13 cellular contexts compared by ENCODE assay signal in the genomic region with DNA sequence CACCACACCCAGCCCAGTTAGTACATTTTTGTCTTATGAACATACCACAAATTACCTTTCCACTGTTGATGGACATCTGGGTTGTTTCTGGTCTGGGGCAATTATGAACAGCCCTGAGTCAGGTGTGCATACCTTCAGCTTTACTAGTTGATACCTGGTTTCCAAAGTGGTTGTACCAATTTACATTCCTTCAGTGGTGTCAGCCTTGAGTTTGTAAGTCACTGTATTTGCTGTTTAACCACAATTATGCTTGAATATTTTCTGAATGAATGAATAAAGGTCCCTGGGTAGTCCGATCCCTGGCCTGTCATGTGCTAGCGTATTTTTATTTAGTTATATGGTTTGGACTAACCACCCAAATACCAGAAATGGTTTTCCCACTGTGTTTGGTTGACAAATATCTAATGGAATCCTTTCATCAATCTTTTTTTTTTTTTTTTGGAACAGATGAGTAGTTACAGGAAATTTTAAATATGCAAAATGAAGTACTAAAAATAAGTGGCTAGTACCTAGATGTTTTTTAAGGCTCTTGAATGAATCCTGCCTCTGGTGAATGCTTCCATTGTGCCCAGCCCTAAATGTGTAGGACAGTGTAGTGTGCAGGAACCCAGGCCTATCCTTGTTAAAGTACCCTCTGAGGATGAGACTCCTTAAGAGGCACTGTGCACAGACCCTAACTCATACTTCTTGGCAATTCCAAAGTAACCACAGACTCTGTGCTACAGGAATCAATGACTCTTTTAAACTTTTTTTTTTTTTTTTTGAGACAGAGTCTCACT. TPM values are rescaled to one million over a fixed set of nuclear protein-coding genes. Genes with fewer than 3 reads are reported as not detected.
A peak's percentile ranks its signal among the peaks of the same experiment; 100 is the strongest.
DNase-seq lines count a peak whose midpoint lies in the region; ATAC-seq and TF ChIP-seq lines count a peak whose summit lies in the region.
"Had no signal": no experiment of that assay in that cellular context is flagged by ENCODE, and none has a peak within 500 bp of the region (broad histone marks: within the 10 kb centered on the region; RNA-seq: fewer than 3 reads in every experiment).

No MANE protein-coding gene starts in this region.

- peaks cover 42% of the 10 kb centered on the region for H3K36me3 Mint-ChIP-seq in HFFc6 (ENCODE audit: low read depth)

- H3K4me3 Mint-ChIP-seq in HFFc6 = peak overlapping the region; percentile 96
- H3K4me3 Mint-ChIP-seq: dendritic cell treated with granulocyte-macrophage colony-stimulating factor and Interleukin-4, amounts not matched to agents 40 ng/mL and 50 ng/mL, for 4 days; stimulated activated naive CD8-positive, alpha-beta T cell treated with anti-CD3 and anti-CD28 coated beads, Interleukin-15, amount 100 ng/mL, for 72 hours had no signal

- no peak for ATAC-seq in GM18502 (IDR thresholded peaks at IDR 0.05; ENCODE audit: poor library complexity, unreplicated experiment)
- ATAC-seq: stimulated activated naive CD8-positive, alpha-beta T cell treated with anti-CD3 and anti-CD28 coated beads, Interleukin-15, amount 100 ng/mL, for 72 hours had no signal

- peaks cover 7% of the 10 kb centered on the region for H3K27me3 Mint-ChIP-seq in HFFc6 (ENCODE audit: insufficient read depth)
- H3K27me3 Mint-ChIP-seq: stimulated activated naive CD8-positive, alpha-beta T cell treated with anti-CD3 and anti-CD28 coated beads, Interleukin-15, amount 100 ng/mL, for 72 hours had no signal

- in situ Hi-C loops in ACHN (cut with HindIII; ENCODE audit: low pct_ligation_motif_present, low pct_unique_long_range_greater_than_20kb, low sequenced_read_pairs) = no loop called here

- TF ChIP-seq CTCF in HFFc6 (IDR thresholded peaks at IDR 0.05) = no peak

- H3K4me1 Mint-ChIP-seq in HFFc6 (ENCODE audit: low read depth) = peaks cover 53% of the 10 kb centered on the region

- peak overlapping the region; percentile 95 for H3K27ac Mint-ChIP-seq in HFFc6
- H3K27ac Mint-ChIP-seq: dendritic cell treated with granulocyte-macrophage colony-stimulating factor and Interleukin-4, amounts not matched to agents 40 ng/mL and 50 ng/mL, for 4 days had no signal

- peak; percentile 20 for DNase-seq in ACHN
- DNase-seq in HFFc6 = peak; percentile 96
- peak; percentile 70 for DNase-seq in amniotic stem cell (lab: John Stamatoyannopoulos, UW)
- peak; percentile 90 for DNase-seq in iris pigment epithelial cell (ENCODE audit: low read depth)
- no peak for DNase-seq in hippocampal formation (lab: John Stamatoyannopoulos, UW)
- DNase-seq in GOT3 (lab: John Stamatoyannopoulos, UW) = no peak
- DNase-seq in T-helper 2 cell = no peak
- DNase-seq: activated T-cell treated with anti-CD3 and anti-CD28 coated beads, Interleukin-2, amount 50 U/mL, for 48 hours; C1 segment of cervical spinal cord; NCI-H187 treated with DMSO at 0.1 percent for 48 hours; stimulated activated naive CD8-positive, alpha-beta T cell treated with anti-CD3 and anti-CD28 coated beads, Interleukin-15, amount 100 ng/mL, for 72 hours had no signal

- H3K9me3 Mint-ChIP-seq in HFFc6 = peaks cover 9% of the 10 kb centered on the region
- H3K9me3 Mint-ChIP-seq: dendritic cell treated with granulocyte-macrophage colony-stimulating factor and Interleukin-4, amounts not matched to agents 40 ng/mL and 50 ng/mL, for 4 days; stimulated activated naive CD8-positive, alpha-beta T cell treated with anti-CD3 and anti-CD28 coated beads, Interleukin-15, amount 100 ng/mL, for 72 hours had no signal

RNA-seq across cellular contexts. Expression of gene DUSP14, which starts 3.7 kb away (rescaled TPM):
- 100 to 1,000 TPM in 2 of 6 experiments, 10 to 100 TPM in 4; 80.7 to 114 (median 97.4) TPM for total RNA-seq in HFFc6 (2021; fragmentation: NEBNext Ultra II Directional; extraction: Animal tissue kit (Norgen Biotek cat#: 25700))

Comparison
In these comparisons a context has a peak if more than half of its experiments do, and no peak if none do; other contexts are left out.
1. DNase-seq: peak in ACHN (single experiment), HFFc6 (single experiment), amniotic stem cell (single experiment) and iris pigment epithelial cell (single experiment); none in hippocampal formation (0 of 2), GOT3 (single experiment) and T-helper 2 cell (0 of 5).